Comparison of ENCODE assay signal across 1 cellular context in the genomic region with DNA sequence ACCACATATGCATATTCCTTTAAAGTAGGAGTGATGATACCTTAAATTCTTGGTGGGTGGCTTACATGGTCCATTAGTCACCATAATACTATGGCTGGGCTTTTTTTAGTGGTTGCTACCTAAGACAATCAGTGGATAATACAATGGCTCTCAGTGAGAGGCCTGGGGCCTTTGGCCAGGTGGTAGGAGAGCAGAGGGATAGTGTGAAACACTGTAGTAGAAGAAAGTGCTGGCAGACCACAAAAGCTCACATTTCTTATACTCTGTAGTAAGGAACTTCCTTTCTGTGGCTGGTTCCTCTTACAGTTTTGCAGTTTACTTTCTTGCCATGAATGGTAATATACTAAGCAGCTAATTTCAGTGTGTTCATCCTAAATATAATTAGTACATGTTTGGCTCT.
TF ChIP-seq lines count a peak whose summit lies in the region.

No MANE protein-coding gene starts in this region.

TF ChIP-seq in WTC11, 78 proteins besides CTCF, POLR2A, EP300 and RAD21 (continued from another document):
- TF ChIP-seq RELA (CRISPR knock-in tag; IDR thresholded peaks at IDR 0.05; ENCODE audit: borderline replicate concordance) (no peak), ELF4 (CRISPR knock-in tag; IDR thresholded peaks at IDR 0.05; ENCODE audit: low read depth) (no peak), E2F4 (CRISPR knock-in tag; IDR thresholded peaks at IDR 0.05; ENCODE audit: borderline replicate concordance, low read depth) (no peak), NR1H2 (CRISPR knock-in tag; IDR thresholded peaks at IDR 0.05) (no peak), CREB1 (CRISPR knock-in tag; IDR thresholded peaks at IDR 0.05) (no peak), NFATC4 (CRISPR knock-in tag; IDR thresholded peaks at IDR 0.05) (no peak), NFE2L1 (CRISPR knock-in tag; IDR thresholded peaks at IDR 0.05) (no peak), OVOL2 (CRISPR knock-in tag; IDR thresholded peaks at IDR 0.05; ENCODE audit: borderline replicate concordance) (no peak), MXD4 (CRISPR knock-in tag; IDR thresholded peaks at IDR 0.05; ENCODE audit: borderline replicate concordance) (no peak), MLX (CRISPR knock-in tag; IDR thresholded peaks at IDR 0.05) (no peak)
- TF ChIP-seq, protein P1, sequence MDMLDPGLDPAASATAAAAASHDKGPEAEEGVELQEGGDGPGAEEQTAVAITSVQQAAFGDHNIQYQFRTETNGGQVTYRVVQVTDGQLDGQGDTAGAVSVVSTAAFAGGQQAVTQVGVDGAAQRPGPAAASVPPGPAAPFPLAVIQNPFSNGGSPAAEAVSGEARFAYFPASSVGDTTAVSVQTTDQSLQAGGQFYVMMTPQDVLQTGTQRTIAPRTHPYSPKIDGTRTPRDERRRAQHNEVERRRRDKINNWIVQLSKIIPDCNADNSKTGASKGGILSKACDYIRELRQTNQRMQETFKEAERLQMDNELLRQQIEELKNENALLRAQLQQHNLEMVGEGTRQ (CRISPR knock-in tag; IDR thresholded peaks at IDR 0.05) = no peak
- TF ChIP-seq, protein P2, sequence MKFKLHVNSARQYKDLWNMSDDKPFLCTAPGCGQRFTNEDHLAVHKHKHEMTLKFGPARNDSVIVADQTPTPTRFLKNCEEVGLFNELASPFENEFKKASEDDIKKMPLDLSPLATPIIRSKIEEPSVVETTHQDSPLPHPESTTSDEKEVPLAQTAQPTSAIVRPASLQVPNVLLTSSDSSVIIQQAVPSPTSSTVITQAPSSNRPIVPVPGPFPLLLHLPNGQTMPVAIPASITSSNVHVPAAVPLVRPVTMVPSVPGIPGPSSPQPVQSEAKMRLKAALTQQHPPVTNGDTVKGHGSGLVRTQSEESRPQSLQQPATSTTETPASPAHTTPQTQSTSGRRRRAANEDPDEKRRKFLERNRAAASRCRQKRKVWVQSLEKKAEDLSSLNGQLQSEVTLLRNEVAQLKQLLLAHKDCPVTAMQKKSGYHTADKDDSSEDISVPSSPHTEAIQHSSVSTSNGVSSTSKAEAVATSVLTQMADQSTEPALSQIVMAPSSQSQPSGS (CRISPR knock-in tag; IDR thresholded peaks at IDR 0.05; ENCODE audit: borderline replicate concordance, low read depth) = no peak
- TF ChIP-seq, protein P3, sequence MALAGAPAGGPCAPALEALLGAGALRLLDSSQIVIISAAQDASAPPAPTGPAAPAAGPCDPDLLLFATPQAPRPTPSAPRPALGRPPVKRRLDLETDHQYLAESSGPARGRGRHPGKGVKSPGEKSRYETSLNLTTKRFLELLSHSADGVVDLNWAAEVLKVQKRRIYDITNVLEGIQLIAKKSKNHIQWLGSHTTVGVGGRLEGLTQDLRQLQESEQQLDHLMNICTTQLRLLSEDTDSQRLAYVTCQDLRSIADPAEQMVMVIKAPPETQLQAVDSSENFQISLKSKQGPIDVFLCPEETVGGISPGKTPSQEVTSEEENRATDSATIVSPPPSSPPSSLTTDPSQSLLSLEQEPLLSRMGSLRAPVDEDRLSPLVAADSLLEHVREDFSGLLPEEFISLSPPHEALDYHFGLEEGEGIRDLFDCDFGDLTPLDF (CRISPR knock-in tag; IDR thresholded peaks at IDR 0.05) = no peak
